22 cellular contexts compared by ENCODE assay signal in genomic region chr9:12954441-12954840, GRCh38.
A peak's percentile ranks its signal among the peaks of the same experiment; 100 is the strongest.
DNase-seq lines count a peak whose midpoint lies in the region; ATAC-seq, FAIRE-seq and TF ChIP-seq lines count a peak whose summit lies in the region.
"Had no signal": no experiment of that assay in that cellular context is flagged by ENCODE, and none has a peak within 500 bp of the region (broad histone marks: within the 10 kb centered on the region; RNA-seq: fewer than 3 reads in every experiment).

No MANE protein-coding gene starts in this region.

- peak overlapping the region; percentile 94; the same call in 1 of the 2 replicates for H2BK12ac ChIP-seq in H1 (ENCODE audit: low read depth, low read length)

- no peak overlapping the region for H3K14ac ChIP-seq in H1 (ENCODE audit: insufficient read length)

- peak overlapping the region; percentile 89 for H3K4ac ChIP-seq in H1 (replicated peaks; ENCODE audit: insufficient read length, low read depth, low read length)

- TF ChIP-seq EP300 in H1 (IDR thresholded peaks at IDR 0.05; ENCODE audit: borderline replicate concordance in 1 of 2, low read depth in 2 of 2, low read length in 2 of 2), result no peak

- peak overlapping the region; percentile 5 for H3K56ac ChIP-seq in H1 (replicated peaks; ENCODE audit: insufficient read length, low read depth, low read length)

- H4K5ac ChIP-seq in H1 (ENCODE audit: insufficient read length, low read depth, low read length), result no peak overlapping the region

- FAIRE-seq in H1 (lab: Jason Lieb, UNC), result no peak
- FAIRE-seq: GM18507, H54, RCC 7860 had no signal

- 0 out of 2 replicates have a peak overlapping the region, but pooled peaks have one; percentile 29 for H2AFZ ChIP-seq in OCI-LY3 (ENCODE audit: low read depth, low read length)
- no peak overlapping the region for H2AFZ ChIP-seq in H1 (ENCODE audit: low read length)

- no peak overlapping the region for H4K8ac ChIP-seq in H1 (ENCODE audit: extremely low read depth, insufficient read depth, low read length)

- H3K9me3 ChIP-seq in OCI-LY3 (ENCODE audit: insufficient read depth, low read length) (peaks cover 15% of the 10 kb centered on the region), H1 (ENCODE audit: insufficient read depth in 2 of 2, low read depth in 1 of 2, low read length in 1 of 2) (peaks cover 4% of the 10 kb centered on the region in 2 experiments; a peak in 2 of 4 replicates)

- H3K79me2 ChIP-seq in OCI-LY3 (ENCODE audit: low read length) (no peaks in the 10 kb centered on the region), H1 (ENCODE audit: control insufficient read depth in 1 of 2, insufficient read depth in 2 of 2, low read length in 2 of 2) (no peaks in the 10 kb centered on the region)

- peak overlapping the region; percentile 98; the same call in 1 of the 2 replicates for H2BK20ac ChIP-seq in H1 (ENCODE audit: low read length)

- peak overlapping the region; percentile 95 for H4K91ac ChIP-seq in H1 (replicated peaks; ENCODE audit: insufficient read length, low read length)

- H3K79me1 ChIP-seq in H1 (ENCODE audit: low read depth, low read length), result no peaks in the 10 kb centered on the region

- no peak for TF ChIP-seq CTCF in OCI-LY3 (IDR thresholded peaks at IDR 0.05; ENCODE audit: low read depth, low read length)
- no peak for TF ChIP-seq CTCF in H1 (IDR thresholded peaks at IDR 0.05; ENCODE audit: control extremely low read depth in 1 of 3, insufficient read depth in 1 of 3, low read depth in 1 of 3, low read length in 3 of 3)

- POLR2A ChIA-PET in H1 (lab: Charles Lee; ENCODE audit: partially characterized antibody), result no interaction called here

- peaks cover 41% of the 10 kb centered on the region for H3K4me1 ChIP-seq in OCI-LY3 (ENCODE audit: low read length)
- H3K4me1 ChIP-seq in H1 (replicated peaks in 1 of 4; ENCODE audit: control insufficient read depth in 3 of 4, insufficient read depth in 4 of 4, low read length in 3 of 4), result no peaks in the 10 kb centered on the region; a peak in 1 of 7 replicates

- no peaks in the 10 kb centered on the region for H3K27me3 ChIP-seq in OCI-LY3 (ENCODE audit: low read depth, low read length)
- no peaks in the 10 kb centered on the region for H3K27me3 ChIP-seq in H1 (replicated peaks in 1 of 4; ENCODE audit: control insufficient read depth in 3 of 4, extremely low read depth in 1 of 4, insufficient read depth in 3 of 4, low read length in 3 of 4)
- H3K27me3 ChIP-seq: MG63 had no signal

- H3K18ac ChIP-seq in H1 (ENCODE audit: extremely low read depth, low read length), result no peak overlapping the region

- H3K36me3 ChIP-seq in OCI-LY3 (replicated peaks; ENCODE audit: low read depth, low read length) (peaks cover 19% of the 10 kb centered on the region), H1 (ENCODE audit: control insufficient read depth in 2 of 4, insufficient read depth in 4 of 4, low read length in 3 of 4) (peaks cover 0 to 5% (median 0%) of the 10 kb centered on the region in 4 experiments; a peak in 1 of 8 replicates)
- H3K36me3 ChIP-seq: MG63 had no signal

- no peak overlapping the region; the same call in 1 of the 2 replicates for H3K9ac ChIP-seq in OCI-LY3 (ENCODE audit: low read length)
- no peak overlapping the region for H3K9ac ChIP-seq in H1 (replicated peaks in 1 of 4; ENCODE audit: extremely low read depth in 1 of 4, low read depth in 3 of 4, low read length in 3 of 4)

- H3K27ac ChIP-seq in OCI-LY3 (ENCODE audit: low read length) (peak overlapping the region; percentile 82), H1 (ENCODE audit: low read depth, low read length) (no peak overlapping the region)
- H3K27ac ChIP-seq: SK-N-MC had no signal

- no peak overlapping the region for H2BK15ac ChIP-seq in H1 (ENCODE audit: low read length)

- no peak overlapping the region for H3K23ac ChIP-seq in H1 (ENCODE audit: insufficient read length)

- TF ChIP-seq POLR2A in H1 (IDR thresholded peaks at IDR 0.05; ENCODE audit: control extremely low read depth in 1 of 2, low read depth in 2 of 2, low read length in 2 of 2), result no peak

- H4K20me1 ChIP-seq in OCI-LY3 (ENCODE audit: insufficient read depth, low read length) (no peaks in the 10 kb centered on the region), H1 (replicated peaks in 1 of 2; ENCODE audit: control insufficient read depth in 1 of 2, insufficient read depth in 2 of 2, low read length in 2 of 2) (no peaks in the 10 kb centered on the region)

- H2BK5ac ChIP-seq in H1 (ENCODE audit: low read depth, low read length), result peak overlapping the region; percentile 95; the same call in 1 of the 2 replicates

- TF ChIP-seq RAD21 in H1 (IDR thresholded peaks at IDR 0.05 in 1 of 2, conservative IDR thresholded peaks at IDR 0.05 in 1 of 2; ENCODE audit: low read depth in 2 of 2, low read length in 2 of 2), result no peak

- H3K4me2 ChIP-seq in OCI-LY3 (ENCODE audit: low read length), result peak overlapping the region; percentile 11
- H3K4me2 ChIP-seq in H1 (ENCODE audit: insufficient read depth in 1 of 2, low read depth in 2 of 2, low read length in 2 of 2), result no peak overlapping the region

- H2BK120ac ChIP-seq in H1 (replicated peaks; ENCODE audit: low read depth, low read length), result peak overlapping the region; percentile 98

- H2AK5ac ChIP-seq in H1 (ENCODE audit: low read depth, low read length), result peak overlapping the region; percentile 97

- 85% methylated on average over 4 of the region's 4 CpGs; no CpG with 5 or more reads in 1 of the 2 experiments for WGBS in H1 (ENCODE audit: extremely low coverage in 1 of 2, insufficient coverage in 1 of 2, insufficient read length in 1 of 2, insufficient replicate concordance in 2 of 2, low coverage in 1 of 2, low lambda C conversion rate in 2 of 2, missing lambda C conversion rate in 1 of 2), 2 experiments

- 0 out of 2 replicates have a peak overlapping the region, but pooled peaks have one; percentile 8 for H3K4me3 ChIP-seq in OCI-LY3 (ENCODE audit: low read length)
- no peak overlapping the region for H3K4me3 ChIP-seq in H1 (ENCODE audit: extremely low read depth in 1 of 4, insufficient read depth in 2 of 4, low read depth in 3 of 4, low read length in 4 of 4)
- H3K4me3 ChIP-seq: MG63, SK-N-MC had no signal

- DNase-seq in H1 (ENCODE audit: low read depth in 1 of 2, low spot score in 2 of 2), result no peak
- DNase-seq in posterior vena cava (ENCODE audit: low spot score), result no peak
- no peak for DNase-seq in H4 (ENCODE audit: low spot score)
- DNase-seq in hypothalamus (lab: John Stamatoyannopoulos, UW), result no peak
- DNase-seq: C1 segment of cervical spinal cord; CD4-positive, alpha-beta memory T cell; DMS 273 treated with DMSO at 0.1 percent for 48 hours; DMS79 treated with DMSO at 0.1 percent for 48 hours; IMR-90; KG1; MG63; NCI-H2029 treated with DMSO at 0.1 percent for 48 hours; NCI-H526 treated with DMSO at 0.1 percent for 48 hours; OCI-M1; SIG-M5 had no signal

- H3K23me2 ChIP-seq in H1 (ENCODE audit: low read depth, low read length), result 0 out of 2 replicates have a peak, but pooled peaks cover 3% of the 10 kb centered on the region

- intact Hi-C loops in posterior vena cava (cut with DNase I), result no loop called here

- ATAC-seq in HG02938 (IDR thresholded peaks at IDR 0.05; ENCODE audit: unreplicated experiment) (peak; percentile 59), GM21447 (IDR thresholded peaks at IDR 0.05; ENCODE audit: unreplicated experiment) (no peak)

- CTCF ChIA-PET in H1 (lab: Charles Lee; ENCODE audit: partially characterized antibody), result interaction anchor here (0.7 kb wide), 1 partner anchor 135 kb away, joined by 3 read pairs; no protein-coding TSS in a partner anchor

TF ChIP-seq in H1, 55 proteins besides CTCF, POLR2A, EP300 and RAD21:
- TF ChIP-seq SRF (IDR thresholded peaks at IDR 0.05; ENCODE audit: low read depth, low read length) (no peak), CBX5 (IDR thresholded peaks at IDR 0.05; ENCODE audit: low read depth, low read length) (no peak), TBP (IDR thresholded peaks at IDR 0.05; ENCODE audit: low read depth, low read length) (no peak), ASH2L (IDR thresholded peaks at IDR 0.05; ENCODE audit: low read length) (no peak), SAP30 (IDR thresholded peaks at IDR 0.05; ENCODE audit: insufficient read depth, insufficient replicate concordance, low read length) (no peak), BRCA1 (IDR thresholded peaks at IDR 0.05; ENCODE audit: low read depth, low read length) (no peak), POU5F1 (IDR thresholded peaks at IDR 0.05; ENCODE audit: low read depth, low read length) (no peak), SUZ12 (IDR thresholded peaks at IDR 0.05; ENCODE audit: low read length) (no peak), KDM4A (IDR thresholded peaks at IDR 0.05; ENCODE audit: low read depth, low read length, severe bottlenecking) (no peak), TAF1 (IDR thresholded peaks at IDR 0.05; ENCODE audit: low read depth, low read length) (no peak), TAF7 (optimal IDR thresholded peaks at IDR 0.05; ENCODE audit: borderline replicate concordance, low read depth, low read length) (no peak), CREB1 (IDR thresholded peaks at IDR 0.05) (no peak), CTBP2 (IDR thresholded peaks at IDR 0.05; ENCODE audit: borderline replicate concordance, insufficient read depth, insufficient read length, low read length) (no peak), SP4 (IDR thresholded peaks at IDR 0.05; ENCODE audit: low read length) (no peak), BACH1 (IDR thresholded peaks at IDR 0.05; ENCODE audit: low read length) (no peak), RXRA (IDR thresholded peaks at IDR 0.05; ENCODE audit: insufficient read depth, low read depth, low read length) (no peak), HDAC6 (IDR thresholded peaks at IDR 0.05; ENCODE audit: low read depth, low read length) (no peak), CHD1 (IDR thresholded peaks at IDR 0.05; ENCODE audit: low read depth, low read length) (no peak), ATF3 (IDR thresholded peaks at IDR 0.05; ENCODE audit: insufficient read depth, low read depth, low read length) (no peak), EGR1 (IDR thresholded peaks at IDR 0.05; ENCODE audit: borderline replicate concordance, low read depth, low read length) (no peak)
